8 cellular contexts compared by ENCODE assay signal in the genomic region with DNA sequence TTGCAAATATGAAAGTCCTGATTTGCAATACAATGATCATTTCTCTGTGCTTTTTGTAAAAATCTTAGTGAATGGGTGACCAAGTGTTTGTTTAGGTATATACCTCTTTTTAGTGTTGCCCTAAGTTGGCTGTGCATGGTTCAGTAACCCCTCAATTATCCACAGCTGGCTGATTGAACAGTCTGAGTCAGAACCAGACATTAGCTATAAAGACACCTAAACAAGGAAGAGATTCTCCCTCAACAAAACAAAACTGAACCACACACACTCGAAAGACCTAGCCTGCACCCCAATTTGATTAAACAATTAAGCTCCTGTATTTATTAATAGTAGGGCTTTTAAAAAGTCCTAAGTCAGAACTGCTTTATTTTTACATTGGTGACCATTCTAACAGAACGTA. TPM values are rescaled to one million over a fixed set of nuclear protein-coding genes. Genes with fewer than 3 reads are reported as not detected.
DNase-seq lines count a peak whose midpoint lies in the region; ATAC-seq and FAIRE-seq lines count a peak whose summit lies in the region.

No MANE protein-coding gene starts in this region.

- peak; percentile 56 for FAIRE-seq in islet of Langerhans (lab: Jason Lieb, UNC)

- DNase-seq in NCI-H2029 treated with DMSO at 0.1 percent for 48 hours (lab: John Stamatoyannopoulos, UW): peak; percentile 24
- no peak for DNase-seq in NCI-H2029 (lab: John Stamatoyannopoulos, UW)
- DNase-seq in RKO (ENCODE audit: low spot score): peak; percentile 28
- no peak for DNase-seq in left lobe of liver (ENCODE audit: low spot score)
- DNase-seq in Ammon's horn (ENCODE audit: low spot score): no peak
- DNase-seq in superior temporal gyrus (ENCODE audit: extremely low spot score): no peak

- ATAC-seq in HG02678 (IDR thresholded peaks at IDR 0.05; ENCODE audit: unreplicated experiment) (peak; percentile 27), left lobe of liver (no peak)

RNA-seq across cellular contexts. Expression of a gene that starts 2.8 kb away (rescaled TPM):
- 7.4 TPM for total RNA-seq in left lobe of liver

Comparison
In these comparisons a context has a peak if more than half of its experiments do, and no peak if none do; other contexts are left out.
1. DNase-seq: peak in NCI-H2029 treated with DMSO at 0.1 percent for 48 hours (single experiment) and RKO (single experiment); none in NCI-H2029 (single experiment), left lobe of liver (single experiment), Ammon's horn (single experiment) and superior temporal gyrus (single experiment).